Comparison of ENCODE assay signal across 8 cellular contexts in genomic region chr17:78378225-78379133, GRCh38. TPM values are rescaled to one million over a fixed set of nuclear protein-coding genes. Genes with fewer than 3 reads are reported as not detected.
DNase-seq lines count a peak whose midpoint lies in the region; ATAC-seq and FAIRE-seq lines count a peak whose summit lies in the region.

Gene PGS1 (plus strand): TSS chr17:78378649. CDS start chr17:78378666, 17 bp downstream.

- H3K36me3 Mint-ChIP-seq in natural killer cell treated with Interleukin-12 subunit alpha and Interleukin-12 subunit beta and Interleukin-15 and Interleukin-18, amount 100 ng/mL, for 72 hours = peaks cover 19% of the 10 kb centered on the region
- peaks cover 20% of the 10 kb centered on the region for H3K36me3 Mint-ChIP-seq in stimulated activated naive CD8-positive, alpha-beta T cell treated with anti-CD3 and anti-CD28 coated beads, Interleukin-15, Interleukin-2, amounts not matched to agents 100 ng/mL and 50 ng/mL, for 24 hours (ENCODE audit: low read depth)

- peak; percentile 72 to 84 for ATAC-seq in natural killer cell treated with Interleukin-12 subunit alpha and Interleukin-12 subunit beta and Interleukin-15 and Interleukin-18, amount 100 ng/mL, for 72 hours

- H3K4me1 Mint-ChIP-seq in natural killer cell treated with Interleukin-12 subunit alpha and Interleukin-12 subunit beta and Interleukin-15 and Interleukin-18, amount 100 ng/mL, for 72 hours (ENCODE audit: low read depth in 2 of 2) = peaks cover 53 to 58% of the 10 kb centered on the region in 2 donors
- H3K4me1 Mint-ChIP-seq in stimulated activated naive CD8-positive, alpha-beta T cell treated with anti-CD3 and anti-CD28 coated beads, Interleukin-15, Interleukin-2, amounts not matched to agents 100 ng/mL and 50 ng/mL, for 24 hours (ENCODE audit: low read depth) = peaks cover 53% of the 10 kb centered on the region

- peak; percentile 54 for FAIRE-seq in HTR-8/SVneo (lab: Jason Lieb, UNC)

- no peaks in the 10 kb centered on the region for H3K9me3 Mint-ChIP-seq in natural killer cell treated with Interleukin-12 subunit alpha and Interleukin-12 subunit beta and Interleukin-15 and Interleukin-18, amount 100 ng/mL, for 72 hours
- H3K9me3 Mint-ChIP-seq in stimulated activated naive CD8-positive, alpha-beta T cell treated with anti-CD3 and anti-CD28 coated beads, Interleukin-15, Interleukin-2, amounts not matched to agents 100 ng/mL and 50 ng/mL, for 24 hours = no peaks in the 10 kb centered on the region

- H3K4me3 Mint-ChIP-seq in natural killer cell treated with Interleukin-12 subunit alpha and Interleukin-12 subunit beta and Interleukin-15 and Interleukin-18, amount 100 ng/mL, for 72 hours = peak within 1 kb of the TSS; percentile 87
- H3K4me3 Mint-ChIP-seq in stimulated activated naive CD8-positive, alpha-beta T cell treated with anti-CD3 and anti-CD28 coated beads, Interleukin-15, Interleukin-2, amounts not matched to agents 100 ng/mL and 50 ng/mL, for 24 hours = peak within 1 kb of the TSS; percentile 98

- peak within 1 kb of the TSS; percentile 96 for H3K27ac Mint-ChIP-seq in natural killer cell treated with Interleukin-12 subunit alpha and Interleukin-12 subunit beta and Interleukin-15 and Interleukin-18, amount 100 ng/mL, for 72 hours
- peak within 1 kb of the TSS; percentile 96 for H3K27ac Mint-ChIP-seq in stimulated activated naive CD8-positive, alpha-beta T cell treated with anti-CD3 and anti-CD28 coated beads, Interleukin-15, Interleukin-2, amounts not matched to agents 100 ng/mL and 50 ng/mL, for 24 hours

- H3K27me3 Mint-ChIP-seq in natural killer cell treated with Interleukin-12 subunit alpha and Interleukin-12 subunit beta and Interleukin-15 and Interleukin-18, amount 100 ng/mL, for 72 hours = peaks cover 0 to 3% of the 10 kb centered on the region in 2 donors
- no peaks in the 10 kb centered on the region for H3K27me3 Mint-ChIP-seq in stimulated activated naive CD8-positive, alpha-beta T cell treated with anti-CD3 and anti-CD28 coated beads, Interleukin-15, Interleukin-2, amounts not matched to agents 100 ng/mL and 50 ng/mL, for 24 hours

- DNase-seq in NK-92 treated with Interleukin-12 subunit alpha and Interleukin-12 subunit beta, amount 100 ng/mL, for 24 hours (lab: John Stamatoyannopoulos, UW) = peak; percentile 79
- no peak for DNase-seq in NK-92 (lab: John Stamatoyannopoulos, UW; ENCODE audit: unreplicated experiment)
- DNase-seq in HTR-8/SVneo (ENCODE audit: insufficient read length, low spot score) = no peak
- peak; percentile 86 for DNase-seq in RPMI8226
- peak; percentile 76 for DNase-seq in activated T-helper 9 cell treated with anti-CD3 and anti-CD28 coated beads, Interleukin-2, amount 50 U/mL, for 16 hours (ENCODE audit: low read depth)
- DNase-seq in fibroblast of peridontal ligament (ENCODE audit: extremely low read depth) = peak; percentile 63
- peak; percentile 91 for DNase-seq in natural killer cell treated with Interleukin-12 subunit alpha and Interleukin-12 subunit beta and Interleukin-15 and Interleukin-18, amount 100 ng/mL, for 72 hours (ENCODE audit: low spot score)

RNA-seq across cellular contexts. Expression of gene PGS1, which starts in this region (rescaled TPM):
- 100 to 1,000 TPM in 1 of 2 donors, 10 to 100 TPM in 1; 83.0 to 139 TPM for total RNA-seq in natural killer cell treated with Interleukin-12 subunit alpha and Interleukin-12 subunit beta and Interleukin-15 and Interleukin-18, amount 100 ng/mL, for 72 hours

Comparison
In these comparisons a context has a peak if more than half of its experiments do, and no peak if none do; other contexts are left out.
1. DNase-seq: peak in NK-92 treated with Interleukin-12 subunit alpha and Interleukin-12 subunit beta, amount 100 ng/mL, for 24 hours (single experiment), RPMI8226 (single experiment), activated T-helper 9 cell treated with anti-CD3 and anti-CD28 coated beads, Interleukin-2, amount 50 U/mL, for 16 hours (single experiment), fibroblast of peridontal ligament (single experiment) and natural killer cell treated with Interleukin-12 subunit alpha and Interleukin-12 subunit beta and Interleukin-15 and Interleukin-18, amount 100 ng/mL, for 72 hours (single experiment); none in NK-92 (single experiment) and HTR-8/SVneo (single experiment).